Comparison of ENCODE assay signal across 17 cellular contexts in the genomic region with DNA sequence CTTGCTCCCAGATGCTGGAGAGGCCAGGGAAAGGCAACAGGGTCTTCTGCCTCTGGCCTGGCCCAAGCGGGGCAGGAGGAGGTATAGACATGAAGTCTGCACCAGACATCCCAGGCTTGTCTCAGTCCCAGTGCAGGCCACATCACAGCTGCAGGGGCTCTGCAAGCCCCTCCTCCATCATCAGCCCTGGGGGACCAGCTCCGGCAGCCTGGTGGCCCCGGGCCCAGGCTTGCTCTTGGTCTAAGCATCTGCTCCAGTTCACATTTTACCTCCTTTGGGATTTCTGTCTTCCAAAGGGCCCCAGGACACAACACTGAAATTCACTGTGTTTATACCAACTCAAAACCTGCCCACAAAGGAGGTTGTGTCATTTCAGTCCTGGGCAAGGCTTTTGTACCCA.
DNase-seq lines count a peak whose midpoint lies in the region; ATAC-seq and TF ChIP-seq lines count a peak whose summit lies in the region.
"Had no signal": no experiment of that assay in that cellular context is flagged by ENCODE, and none has a peak within 500 bp of the region (broad histone marks: within the 10 kb centered on the region; RNA-seq: fewer than 3 reads in every experiment).

No MANE protein-coding gene starts in this region.

- ATAC-seq in heart right ventricle = peak in 2 of 8 donors; percentile 37 to 58
- ATAC-seq: GM12878, HCT116 had no signal

- TF ChIP-seq CTCF in heart right ventricle (IDR thresholded peaks at IDR 0.05) = no peak
- no peak for TF ChIP-seq CTCF in left ventricle myocardium inferior (IDR thresholded peaks at IDR 0.05; ENCODE audit: borderline replicate concordance)
- no peak for TF ChIP-seq CTCF in osteoblast (IDR thresholded peaks at IDR 0.05; ENCODE audit: extremely low read depth, low read depth, low read length)

- peaks cover 0 to 6% (median 3%) of the 10 kb centered on the region in 7 donors for H3K27me3 ChIP-seq in heart right ventricle
- H3K27me3 ChIP-seq in left ventricle myocardium inferior (ENCODE audit: low read depth) = peaks cover 34% of the 10 kb centered on the region
- H3K27me3 ChIP-seq in SJCRH30 = no peaks in the 10 kb centered on the region
- no peaks in the 10 kb centered on the region for H3K27me3 ChIP-seq in osteoblast (ENCODE audit: insufficient read depth, low read length)

- H3K4me1 ChIP-seq in heart right ventricle = no peaks in the 10 kb centered on the region
- H3K4me1 ChIP-seq in left ventricle myocardium inferior = no peaks in the 10 kb centered on the region
- H3K4me1 ChIP-seq in SJCRH30 = peaks cover 11% of the 10 kb centered on the region; the same call in 1 of the 2 replicates
- H3K4me1 ChIP-seq in osteoblast (ENCODE audit: insufficient read depth, low read length) = no peaks in the 10 kb centered on the region

- DNase-seq in heart right ventricle (peak; percentile 16 to 20), left ventricle myocardium inferior (no peak), NCI-H2171 (lab: John Stamatoyannopoulos, UW) (peak; percentile 38), SJCRH30 (peak; percentile 27 to 52), osteoblast (ENCODE audit: insufficient read length, low spot score, missing footprints) (no peak), NCI-H82 (lab: John Stamatoyannopoulos, UW) (no peak)
- DNase-seq: C1 segment of cervical spinal cord; Calu3; CD4-positive, alpha-beta memory T cell; COR-L47; DMS79; EL; GDM1; GM23248; H7 had no signal

- no peaks in the 10 kb centered on the region for H3K9me3 ChIP-seq in heart right ventricle
- H3K9me3 ChIP-seq in left ventricle myocardium inferior (replicated peaks) = no peaks in the 10 kb centered on the region
- no peaks in the 10 kb centered on the region for H3K9me3 ChIP-seq in SJCRH30 (replicated peaks)
- H3K9me3 ChIP-seq in osteoblast (ENCODE audit: low read depth, low read length) = no peaks in the 10 kb centered on the region

- H3K4me2 ChIP-seq in osteoblast (ENCODE audit: insufficient read depth, low read length) = no peak overlapping the region

- no peak overlapping the region for H2AFZ ChIP-seq in osteoblast (ENCODE audit: low read length)
- H2AFZ ChIP-seq: GM23248 had no signal

- H3K79me2 ChIP-seq in osteoblast (ENCODE audit: insufficient read depth, low read length) = no peaks in the 10 kb centered on the region

- H3K27ac ChIP-seq in heart right ventricle (no peak overlapping the region), left ventricle myocardium inferior (replicated peaks) (no peak overlapping the region), SJCRH30 (no peak overlapping the region), osteoblast (ENCODE audit: low read depth, low read length) (no peak overlapping the region)
- H3K27ac ChIP-seq: GM23248 had no signal

- intact Hi-C loops in heart right ventricle (cut with DNase I) = no loop called here
- intact Hi-C loops in left ventricle myocardium inferior (cut with micrococcal nuclease) = no loop called here

- H3K4me3 ChIP-seq in heart right ventricle (no peak overlapping the region), left ventricle myocardium inferior (no peak overlapping the region), SJCRH30 (no peak overlapping the region), osteoblast (ENCODE audit: insufficient read depth, low read length) (no peak overlapping the region)
- H3K4me3 ChIP-seq: GM12878, GM23248 had no signal

- no peaks in the 10 kb centered on the region for H4K20me1 ChIP-seq in osteoblast (ENCODE audit: insufficient read depth, low read length)

- H3K36me3 ChIP-seq in heart right ventricle (no peaks in the 10 kb centered on the region), left ventricle myocardium inferior (no peaks in the 10 kb centered on the region), SJCRH30 (no peaks in the 10 kb centered on the region), osteoblast (ENCODE audit: insufficient read depth, low read length) (no peaks in the 10 kb centered on the region)

- WGBS in heart right ventricle, 2 donors = 68 to 84% methylated on average over 3 of the region's 3 CpGs

Comparison
In these comparisons a context has a peak if more than half of its experiments do, and no peak if none do; other contexts are left out.
1. DNase-seq: peak in heart right ventricle (2 of 2), NCI-H2171 (single experiment) and SJCRH30 (2 of 2); none in left ventricle myocardium inferior (single experiment), osteoblast (single experiment) and NCI-H82 (single experiment).